Comparison of ENCODE assay signal across 1 cellular context in the genomic region with DNA sequence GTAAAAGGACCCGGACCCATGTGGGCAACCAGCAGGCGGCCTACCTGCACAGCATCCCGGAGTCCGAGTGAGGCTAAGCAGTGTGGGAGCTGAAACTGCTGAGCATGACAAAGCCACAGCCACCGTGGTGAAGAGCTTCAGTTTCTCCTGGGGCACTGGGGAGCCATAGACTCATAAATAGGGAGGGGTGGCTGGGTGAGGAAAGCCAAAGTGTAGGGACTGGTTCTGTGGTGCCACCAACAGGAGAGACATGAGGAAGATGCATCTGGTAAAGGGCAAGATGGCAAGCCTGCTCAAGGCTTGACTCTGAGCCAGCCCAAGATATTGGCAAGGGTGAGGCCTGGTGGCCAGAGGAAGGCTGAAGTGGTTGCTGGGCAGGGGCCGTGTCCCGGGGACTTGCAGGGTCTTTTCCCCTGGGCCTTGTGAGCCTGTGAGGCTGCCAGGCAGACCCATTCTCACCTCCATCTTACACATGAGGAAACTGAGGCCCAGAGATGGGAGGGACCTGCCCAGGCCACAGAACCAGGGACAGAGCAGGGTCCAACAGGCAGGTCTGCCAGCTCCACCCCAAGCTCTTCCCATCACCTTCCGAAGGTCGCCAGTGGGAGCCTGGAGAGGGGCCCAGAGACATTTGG.
TF ChIP-seq lines count a peak whose summit lies in the region.

No MANE protein-coding gene starts in this region.

TF ChIP-seq in GM12878, 131 proteins besides CTCF, POLR2A, EP300 and RAD21 (continued from another document):
- TF ChIP-seq, protein P1, sequence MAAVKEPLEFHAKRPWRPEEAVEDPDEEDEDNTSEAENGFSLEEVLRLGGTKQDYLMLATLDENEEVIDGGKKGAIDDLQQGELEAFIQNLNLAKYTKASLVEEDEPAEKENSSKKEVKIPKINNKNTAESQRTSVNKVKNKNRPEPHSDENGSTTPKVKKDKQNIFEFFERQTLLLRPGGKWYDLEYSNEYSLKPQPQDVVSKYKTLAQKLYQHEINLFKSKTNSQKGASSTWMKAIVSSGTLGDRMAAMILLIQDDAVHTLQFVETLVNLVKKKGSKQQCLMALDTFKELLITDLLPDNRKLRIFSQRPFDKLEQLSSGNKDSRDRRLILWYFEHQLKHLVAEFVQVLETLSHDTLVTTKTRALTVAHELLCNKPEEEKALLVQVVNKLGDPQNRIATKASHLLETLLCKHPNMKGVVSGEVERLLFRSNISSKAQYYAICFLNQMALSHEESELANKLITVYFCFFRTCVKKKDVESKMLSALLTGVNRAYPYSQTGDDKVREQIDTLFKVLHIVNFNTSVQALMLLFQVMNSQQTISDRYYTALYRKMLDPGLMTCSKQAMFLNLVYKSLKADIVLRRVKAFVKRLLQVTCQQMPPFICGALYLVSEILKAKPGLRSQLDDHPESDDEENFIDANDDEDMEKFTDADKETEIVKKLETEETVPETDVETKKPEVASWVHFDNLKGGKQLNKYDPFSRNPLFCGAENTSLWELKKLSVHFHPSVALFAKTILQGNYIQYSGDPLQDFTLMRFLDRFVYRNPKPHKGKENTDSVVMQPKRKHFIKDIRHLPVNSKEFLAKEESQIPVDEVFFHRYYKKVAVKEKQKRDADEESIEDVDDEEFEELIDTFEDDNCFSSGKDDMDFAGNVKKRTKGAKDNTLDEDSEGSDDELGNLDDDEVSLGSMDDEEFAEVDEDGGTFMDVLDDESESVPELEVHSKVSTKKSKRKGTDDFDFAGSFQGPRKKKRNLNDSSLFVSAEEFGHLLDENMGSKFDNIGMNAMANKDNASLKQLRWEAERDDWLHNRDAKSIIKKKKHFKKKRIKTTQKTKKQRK (IDR thresholded peaks at IDR 0.05; ENCODE audit: low read depth, low read length) = no peak
- TF ChIP-seq SMARCA5 (IDR thresholded peaks at IDR 0.05) (peak; percentile 89), CBFB (IDR thresholded peaks at IDR 0.05; ENCODE audit: low read depth) (no peak), ETV6 (conservative IDR thresholded peaks at IDR 0.05 in 1 of 2, IDR thresholded peaks at IDR 0.05 in 1 of 2; ENCODE audit: borderline replicate concordance in 1 of 2, low read depth in 1 of 2) (no peak), GATAD2B (conservative IDR thresholded peaks at IDR 0.05; ENCODE audit: low read depth) (no peak), DPF2 (IDR thresholded peaks at IDR 0.05) (no peak), SP1 (IDR thresholded peaks at IDR 0.05; ENCODE audit: low read depth, low read length) (no peak), ESRRA (IDR thresholded peaks at IDR 0.05; ENCODE audit: low read length) (no peak), EZH2 (IDR thresholded peaks at IDR 0.05; ENCODE audit: borderline replicate concordance, control insufficient read depth, low read depth, low read length) (no peak), SMC3 (IDR thresholded peaks at IDR 0.05; ENCODE audit: borderline replicate concordance, low read length) (0 out of 2 replicates have a peak, but pooled peaks have one; percentile 2), BHLHE40 (IDR thresholded peaks at IDR 0.05; ENCODE audit: borderline replicate concordance in 1 of 2, low read depth in 2 of 2, low read length in 1 of 2) (no peak), CHD2 (IDR thresholded peaks at IDR 0.05; ENCODE audit: borderline replicate concordance, low read depth, low read length) (no peak)
- TF ChIP-seq, protein P2, sequence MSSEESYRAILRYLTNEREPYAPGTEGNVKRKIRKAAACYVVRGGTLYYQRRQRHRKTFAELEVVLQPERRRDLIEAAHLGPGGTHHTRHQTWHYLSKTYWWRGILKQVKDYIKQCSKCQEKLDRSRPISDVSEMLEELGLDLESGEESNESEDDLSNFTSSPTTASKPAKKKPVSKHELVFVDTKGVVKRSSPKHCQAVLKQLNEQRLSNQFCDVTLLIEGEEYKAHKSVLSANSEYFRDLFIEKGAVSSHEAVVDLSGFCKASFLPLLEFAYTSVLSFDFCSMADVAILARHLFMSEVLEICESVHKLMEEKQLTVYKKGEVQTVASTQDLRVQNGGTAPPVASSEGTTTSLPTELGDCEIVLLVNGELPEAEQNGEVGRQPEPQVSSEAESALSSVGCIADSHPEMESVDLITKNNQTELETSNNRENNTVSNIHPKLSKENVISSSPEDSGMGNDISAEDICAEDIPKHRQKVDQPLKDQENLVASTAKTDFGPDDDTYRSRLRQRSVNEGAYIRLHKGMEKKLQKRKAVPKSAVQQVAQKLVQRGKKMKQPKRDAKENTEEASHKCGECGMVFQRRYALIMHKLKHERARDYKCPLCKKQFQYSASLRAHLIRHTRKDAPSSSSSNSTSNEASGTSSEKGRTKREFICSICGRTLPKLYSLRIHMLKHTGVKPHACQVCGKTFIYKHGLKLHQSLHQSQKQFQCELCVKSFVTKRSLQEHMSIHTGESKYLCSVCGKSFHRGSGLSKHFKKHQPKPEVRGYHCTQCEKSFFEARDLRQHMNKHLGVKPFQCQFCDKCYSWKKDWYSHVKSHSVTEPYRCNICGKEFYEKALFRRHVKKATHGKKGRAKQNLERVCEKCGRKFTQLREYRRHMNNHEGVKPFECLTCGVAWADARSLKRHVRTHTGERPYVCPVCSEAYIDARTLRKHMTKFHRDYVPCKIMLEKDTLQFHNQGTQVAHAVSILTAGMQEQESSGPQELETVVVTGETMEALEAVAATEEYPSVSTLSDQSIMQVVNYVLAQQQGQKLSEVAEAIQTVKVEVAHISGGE (CRISPR knock-in tag; IDR thresholded peaks at IDR 0.05) = no peak
- TF ChIP-seq, protein P3, sequence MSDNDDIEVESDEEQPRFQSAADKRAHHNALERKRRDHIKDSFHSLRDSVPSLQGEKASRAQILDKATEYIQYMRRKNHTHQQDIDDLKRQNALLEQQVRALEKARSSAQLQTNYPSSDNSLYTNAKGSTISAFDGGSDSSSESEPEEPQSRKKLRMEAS (IDR thresholded peaks at IDR 0.05; ENCODE audit: low read depth, low read length) = no peak
